Comparison of ENCODE assay signal across 8 cellular contexts in genomic region chr15:78726870-78727551, GRCh38.
DNase-seq lines count a peak whose midpoint lies in the region; ATAC-seq and TF ChIP-seq lines count a peak whose summit lies in the region.

No MANE protein-coding gene starts in this region.

- DNase-seq in A172 (ENCODE audit: low spot score) = peak; percentile 76
- DNase-seq in Calu3 = peak; percentile 64
- peak; percentile 87 for DNase-seq in NCI-H82 (lab: John Stamatoyannopoulos, UW)
- DNase-seq in chondrocyte (ENCODE audit: low spot score) = no peak
- DNase-seq in omental fat pad (ENCODE audit: low spot score) = no peak
- no peak for DNase-seq in stimulated activated naive CD4-positive, alpha-beta T cell treated with Interleukin-2 at 50 U/mL for 16 hours (lab: John Stamatoyannopoulos, UW)
- no peak for DNase-seq in dorsolateral prefrontal cortex

- CTCF ChIA-PET in Calu3 (lab: Charles Lee) = interaction anchor here (0.8 kb wide), 1 partner anchor 10 kb away, joined by 3 read pairs; no protein-coding TSS in a partner anchor

- no peaks in the 10 kb centered on the region for H3K27me3 ChIP-seq in dorsolateral prefrontal cortex

- ATAC-seq in omental fat pad (ENCODE audit: low FRiP score) (no peak), HG03439 (IDR thresholded peaks at IDR 0.05; ENCODE audit: unreplicated experiment) (no peak)

- BruUV-seq in Calu3 (replicated peaks; lab: Mats Ljungman, UMichigan) = no TSS peak

- TF ChIP-seq CTCF in Calu3 (IDR thresholded peaks at IDR 0.05; ENCODE audit: unreplicated experiment) (no peak), chondrocyte (IDR thresholded peaks at IDR 0.05) (no peak), omental fat pad (IDR thresholded peaks at IDR 0.05) (no peak), dorsolateral prefrontal cortex (IDR thresholded peaks at IDR 0.05 in 54 of 56, conservative IDR thresholded peaks at IDR 0.05 in 2 of 56; ENCODE audit: low read depth in 1 of 56, partially characterized antibody in 56 of 56) (no peak)

- H3K4me3 Mint-ChIP-seq in Calu3 (ENCODE audit: low read depth, unreplicated experiment) = no peak overlapping the region
- H3K4me3 Mint-ChIP-seq in chondrocyte (ENCODE audit: unreplicated experiment) = no peak overlapping the region

- H3K4me1 Mint-ChIP-seq in Calu3 (ENCODE audit: low read depth, unreplicated experiment) (peaks cover 14% of the 10 kb centered on the region), chondrocyte (ENCODE audit: low read depth) (peaks cover 19% of the 10 kb centered on the region)

- no peak overlapping the region for H3K27ac Mint-ChIP-seq in Calu3 (ENCODE audit: unreplicated experiment)
- peak overlapping the region; percentile 84 for H3K27ac Mint-ChIP-seq in chondrocyte (ENCODE audit: unreplicated experiment)

- no peak overlapping the region for H3K27ac ChIP-seq in dorsolateral prefrontal cortex

- H3K27me3 Mint-ChIP-seq in Calu3 (ENCODE audit: unreplicated experiment) = peaks cover 58% of the 10 kb centered on the region
- peaks cover 3% of the 10 kb centered on the region for H3K27me3 Mint-ChIP-seq in chondrocyte (ENCODE audit: low read depth)

- H3K36me3 Mint-ChIP-seq in Calu3 (ENCODE audit: insufficient read depth, unreplicated experiment) = no peaks in the 10 kb centered on the region
- no peaks in the 10 kb centered on the region for H3K36me3 Mint-ChIP-seq in chondrocyte (ENCODE audit: low read depth)

- no peak overlapping the region for H3K4me3 ChIP-seq in dorsolateral prefrontal cortex

- H3K9me3 Mint-ChIP-seq in Calu3 (ENCODE audit: low read depth, unreplicated experiment) (no peaks in the 10 kb centered on the region), chondrocyte (ENCODE audit: low read depth) (no peaks in the 10 kb centered on the region)

- intact Hi-C loops in Calu3 (cut with micrococcal nuclease; ENCODE audit: unreplicated experiment) (no loop called here), dorsolateral prefrontal cortex (cut with DNase I) (no loop called here)

Comparison
In these comparisons a context has a peak if more than half of its experiments do, and no peak if none do; other contexts are left out.
1. DNase-seq: peak in A172 (single experiment), Calu3 (single experiment) and NCI-H82 (single experiment); none in chondrocyte (single experiment), omental fat pad (single experiment), stimulated activated naive CD4-positive, alpha-beta T cell treated with Interleukin-2 at 50 U/mL for 16 hours (single experiment) and dorsolateral prefrontal cortex (0 of 10).